ENCODE assay signal across 1 cellular context in genomic region chr6:7917729-7918128, GRCh38.
TF ChIP-seq lines count a peak whose summit lies in the region.

No MANE protein-coding gene starts in this region.

TF ChIP-seq in HepG2, 621 proteins besides CTCF, POLR2A, EP300 and RAD21 (continued from another document):
- TF ChIP-seq, protein P1, sequence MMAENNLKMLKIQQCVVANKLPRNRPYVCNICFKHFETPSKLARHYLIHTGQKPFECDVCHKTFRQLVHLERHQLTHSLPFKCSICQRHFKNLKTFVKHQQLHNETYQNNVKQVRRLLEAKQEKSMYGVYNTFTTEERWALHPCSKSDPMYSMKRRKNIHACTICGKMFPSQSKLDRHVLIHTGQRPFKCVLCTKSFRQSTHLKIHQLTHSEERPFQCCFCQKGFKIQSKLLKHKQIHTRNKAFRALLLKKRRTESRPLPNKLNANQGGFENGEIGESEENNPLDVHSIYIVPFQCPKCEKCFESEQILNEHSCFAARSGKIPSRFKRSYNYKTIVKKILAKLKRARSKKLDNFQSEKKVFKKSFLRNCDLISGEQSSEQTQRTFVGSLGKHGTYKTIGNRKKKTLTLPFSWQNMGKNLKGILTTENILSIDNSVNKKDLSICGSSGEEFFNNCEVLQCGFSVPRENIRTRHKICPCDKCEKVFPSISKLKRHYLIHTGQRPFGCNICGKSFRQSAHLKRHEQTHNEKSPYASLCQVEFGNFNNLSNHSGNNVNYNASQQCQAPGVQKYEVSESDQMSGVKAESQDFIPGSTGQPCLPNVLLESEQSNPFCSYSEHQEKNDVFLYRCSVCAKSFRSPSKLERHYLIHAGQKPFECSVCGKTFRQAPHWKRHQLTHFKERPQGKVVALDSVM (CRISPR knock-in tag; IDR thresholded peaks at IDR 0.05) = no peak
- TF ChIP-seq ZSCAN20 (CRISPR knock-in tag; IDR thresholded peaks at IDR 0.05; ENCODE audit: borderline replicate concordance) (no peak), HOMEZ (CRISPR knock-in tag; IDR thresholded peaks at IDR 0.05; ENCODE audit: low read depth) (no peak), SOX13 (IDR thresholded peaks at IDR 0.05) (no peak), SOX13 (CRISPR knock-in tag; conservative IDR thresholded peaks at IDR 0.05 in 1 of 2, IDR thresholded peaks at IDR 0.05 in 1 of 2) (peak in 1 of 2 experiments; percentile 51; a peak in 1 of 4 replicates), ZNF350 (CRISPR knock-in tag; IDR thresholded peaks at IDR 0.05; ENCODE audit: borderline replicate concordance, low read depth) (no peak), ZNF3 (CRISPR knock-in tag; IDR thresholded peaks at IDR 0.05) (no peak), ZNF547 (CRISPR knock-in tag; IDR thresholded peaks at IDR 0.05) (no peak), ZNF616 (CRISPR knock-in tag; IDR thresholded peaks at IDR 0.05; ENCODE audit: low read depth) (no peak), ZSCAN9 (CRISPR knock-in tag; IDR thresholded peaks at IDR 0.05; ENCODE audit: borderline replicate concordance) (no peak), PRPF4 (IDR thresholded peaks at IDR 0.05; ENCODE audit: low read depth, low read length, poor library complexity, severe bottlenecking) (no peak), ZNF17 (CRISPR knock-in tag; IDR thresholded peaks at IDR 0.05) (no peak), HOXA5 (CRISPR knock-in tag; IDR thresholded peaks at IDR 0.05) (no peak), NCOA1 (CRISPR knock-in tag; IDR thresholded peaks at IDR 0.05) (no peak), MAF1 (CRISPR knock-in tag; IDR thresholded peaks at IDR 0.05; ENCODE audit: borderline replicate concordance) (no peak), RBM22 (optimal IDR thresholded peaks at IDR 0.05; ENCODE audit: low read length) (no peak), ZNF605 (CRISPR knock-in tag; IDR thresholded peaks at IDR 0.05) (0 out of 2 replicates have a peak, but pooled peaks have one; percentile 1), REPIN1 (CRISPR knock-in tag; IDR thresholded peaks at IDR 0.05; ENCODE audit: borderline replicate concordance, low read depth) (0 out of 2 replicates have a peak, but pooled peaks have one; percentile 35)
